Comparison of ENCODE assay signal across 1 cellular context in genomic region chr14:101717663-101718490, GRCh38.
TF ChIP-seq lines count a peak whose summit lies in the region.

No MANE protein-coding gene starts in this region.

TF ChIP-seq in H1, 55 proteins besides CTCF, POLR2A, EP300 and RAD21:
- no peak for TF ChIP-seq JUND (IDR thresholded peaks at IDR 0.05; ENCODE audit: low read length)
- no peak for TF ChIP-seq PHF8 (conservative IDR thresholded peaks at IDR 0.05; ENCODE audit: low read depth, low read length)
- no peak for TF ChIP-seq HDAC6 (IDR thresholded peaks at IDR 0.05; ENCODE audit: low read depth, low read length)
- no peak for TF ChIP-seq CTBP2 (IDR thresholded peaks at IDR 0.05; ENCODE audit: borderline replicate concordance, insufficient read depth, insufficient read length, low read length)
- TF ChIP-seq, protein P1, sequence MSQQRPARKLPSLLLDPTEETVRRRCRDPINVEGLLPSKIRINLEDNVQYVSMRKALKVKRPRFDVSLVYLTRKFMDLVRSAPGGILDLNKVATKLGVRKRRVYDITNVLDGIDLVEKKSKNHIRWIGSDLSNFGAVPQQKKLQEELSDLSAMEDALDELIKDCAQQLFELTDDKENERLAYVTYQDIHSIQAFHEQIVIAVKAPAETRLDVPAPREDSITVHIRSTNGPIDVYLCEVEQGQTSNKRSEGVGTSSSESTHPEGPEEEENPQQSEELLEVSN (IDR thresholded peaks at IDR 0.05), result no peak
- TF ChIP-seq EGR1 (IDR thresholded peaks at IDR 0.05; ENCODE audit: borderline replicate concordance, low read depth, low read length), result no peak
- TF ChIP-seq KDM5A (IDR thresholded peaks at IDR 0.05; ENCODE audit: low read length), result no peak
- TF ChIP-seq USF2 (IDR thresholded peaks at IDR 0.05; ENCODE audit: low read length), result no peak
- no peak for TF ChIP-seq ATF3 (IDR thresholded peaks at IDR 0.05; ENCODE audit: insufficient read depth, low read depth, low read length)
- TF ChIP-seq RNF2 (IDR thresholded peaks at IDR 0.05; ENCODE audit: borderline replicate concordance, low read depth, low read length, missing control alignments, poor library complexity, severe bottlenecking), result no peak
